ENCODE assay signal across 8 cellular contexts in genomic region chr17:35312790-35313711, GRCh38.
DNase-seq lines count a peak whose midpoint lies in the region; ATAC-seq and TF ChIP-seq lines count a peak whose summit lies in the region.

No MANE protein-coding gene starts in this region.

- H3K4me2 ChIP-seq in KMS-11 (no peak overlapping the region), parathyroid adenoma (ENCODE audit: low read length) (peak overlapping the region; percentile 50)

- H3K27me3 ChIP-seq in KMS-11 (ENCODE audit: insufficient read depth, low read depth) (no peaks in the 10 kb centered on the region), parathyroid adenoma (ENCODE audit: control insufficient read depth, insufficient read depth, low read length) (no peaks in the 10 kb centered on the region), thyroid gland (no peaks in the 10 kb centered on the region)

- ATAC-seq in GM19397 (IDR thresholded peaks at IDR 0.05; ENCODE audit: unreplicated experiment): peak; percentile 74
- peak; percentile 94 for ATAC-seq in Right ventricle myocardium superior (ENCODE audit: poor library complexity)

- peak overlapping the region; percentile 51; the same call in 1 of the 2 replicates for H2AFZ ChIP-seq in KMS-11 (ENCODE audit: low read depth)
- H2AFZ ChIP-seq in parathyroid adenoma: peak overlapping the region; percentile 63

- H3K9ac ChIP-seq in KMS-11: no peak overlapping the region
- no peak overlapping the region for H3K9ac ChIP-seq in parathyroid adenoma

- H4K20me1 ChIP-seq in KMS-11 (ENCODE audit: insufficient read depth): no peaks in the 10 kb centered on the region

- H3K36me3 Mint-ChIP-seq in activated naive CD4-positive, alpha-beta T cell treated with anti-CD3 and anti-CD28 coated beads, Interleukin-2, amount 10 ng/mL, durations not matched to agents 7 days and 5 days: peaks cover 13% of the 10 kb centered on the region

- H3K4me1 ChIP-seq in KMS-11 (ENCODE audit: low read depth, poor library complexity, severe bottlenecking) (no peaks in the 10 kb centered on the region), parathyroid adenoma (peaks cover 4% of the 10 kb centered on the region), thyroid gland (peaks cover 0 to 23% of the 10 kb centered on the region in 2 donors)

- H3K4me3 ChIP-seq in KMS-11 (IDR thresholded peaks at IDR 0.05; ENCODE audit: insufficient read depth, low read depth, low read length) (no peak overlapping the region), parathyroid adenoma (ENCODE audit: low read depth, low read length) (peak overlapping the region; percentile 33), thyroid gland (replicated peaks in 1 of 3) (peak overlapping the region in 1 of 3 donors; percentile 19)

- CTCF ChIA-PET in activated naive CD4-positive, alpha-beta T cell treated with anti-CD3 and anti-CD28 coated beads, Interleukin-2, amount 10 ng/mL, durations not matched to agents 7 days and 5 days (lab: Charles Lee): interaction anchor here (0.6 to 5.6 kb wide), 34 partner anchors 11 to 563 kb away, joined by 3 to 86 read pairs (median 4); partner anchors contain the start of gene SLFN12L

- TF ChIP-seq CTCF in C4-2B (conservative IDR thresholded peaks at IDR 0.05): peak; percentile 88
- peak; percentile 86 for TF ChIP-seq CTCF in KMS-11 (conservative IDR thresholded peaks at IDR 0.05; ENCODE audit: low read depth, low read length)
- TF ChIP-seq CTCF in parathyroid adenoma (IDR thresholded peaks at IDR 0.05): peak; percentile 81
- TF ChIP-seq CTCF in thyroid gland (IDR thresholded peaks at IDR 0.05): peak; percentile 39 to 81 (median 73)

- H3K27ac ChIP-seq in C4-2B (no peak overlapping the region), KMS-11 (no peak overlapping the region), parathyroid adenoma (peak overlapping the region; percentile 1), thyroid gland (peak overlapping the region; percentile 8 to 41 (median 19))

- H3K9me3 ChIP-seq in parathyroid adenoma (ENCODE audit: control insufficient read depth, low read length) (no peaks in the 10 kb centered on the region), thyroid gland (no peaks in the 10 kb centered on the region)

- peaks cover 13% of the 10 kb centered on the region for H3K27me3 Mint-ChIP-seq in activated naive CD4-positive, alpha-beta T cell treated with anti-CD3 and anti-CD28 coated beads, Interleukin-2, amount 10 ng/mL, durations not matched to agents 7 days and 5 days

- no peaks in the 10 kb centered on the region for H3K79me2 ChIP-seq in KMS-11 (ENCODE audit: insufficient read depth, low read depth)
- no peaks in the 10 kb centered on the region for H3K79me2 ChIP-seq in parathyroid adenoma

- WGBS in thyroid gland, 2 donors: 9 to 13% methylated on average over 13 to 14 of the region's 20 CpGs

- H3K36me3 ChIP-seq in KMS-11 (ENCODE audit: insufficient read depth) (no peaks in the 10 kb centered on the region), parathyroid adenoma (ENCODE audit: control insufficient read depth, insufficient read depth, low read length) (no peaks in the 10 kb centered on the region), thyroid gland (no peaks in the 10 kb centered on the region)

- TF ChIP-seq POLR2A in thyroid gland (IDR thresholded peaks at IDR 0.05): no peak

- intact Hi-C loops in Right ventricle myocardium superior (cut with DNase I): loop anchor here (2.0 to 10.0 kb wide), 2 partner anchors 52 to 220 kb away; no protein-coding TSS in a partner anchor
- intact Hi-C loops in thyroid gland (cut with DNase I): loop anchor here (2.0 kb wide), 1 partner anchor 220 kb away; no protein-coding TSS in a partner anchor

- peaks cover 14% of the 10 kb centered on the region for H3K9me3 Mint-ChIP-seq in activated naive CD4-positive, alpha-beta T cell treated with anti-CD3 and anti-CD28 coated beads, Interleukin-2, amount 10 ng/mL, durations not matched to agents 7 days and 5 days

- peak overlapping the region; percentile 95 for H3K27ac Mint-ChIP-seq in activated naive CD4-positive, alpha-beta T cell treated with anti-CD3 and anti-CD28 coated beads, Interleukin-2, amount 10 ng/mL, durations not matched to agents 7 days and 5 days

- DNase-seq in SK-N-DZ (ENCODE audit: low spot score): peak; percentile 54
- DNase-seq in activated naive CD4-positive, alpha-beta T cell treated with anti-CD3 and anti-CD28 coated beads, Interleukin-2, amount 10 ng/mL, durations not matched to agents 7 days and 5 days: peak; percentile 89
- DNase-seq in Right ventricle myocardium superior: peak; percentile 60
- DNase-seq in thyroid gland: peak; percentile 33 to 40

- H3K4me1 Mint-ChIP-seq in activated naive CD4-positive, alpha-beta T cell treated with anti-CD3 and anti-CD28 coated beads, Interleukin-2, amount 10 ng/mL, durations not matched to agents 7 days and 5 days: peaks cover 43% of the 10 kb centered on the region

- H3K4me3 Mint-ChIP-seq in activated naive CD4-positive, alpha-beta T cell treated with anti-CD3 and anti-CD28 coated beads, Interleukin-2, amount 10 ng/mL, durations not matched to agents 7 days and 5 days: peak overlapping the region; percentile 82

Comparison
In these comparisons a context has a peak if more than half of its experiments do, and no peak if none do; other contexts are left out.
1. H3K27ac ChIP-seq: peak in parathyroid adenoma (single experiment) and thyroid gland (3 of 3); none in C4-2B (single experiment) and KMS-11 (single experiment).
2. DNase-seq: peak in every context shown above with its lines; median percentile 89 in activated naive CD4-positive, alpha-beta T cell treated with anti-CD3 and anti-CD28 coated beads, Interleukin-2, amount 10 ng/mL, durations not matched to agents 7 days and 5 days; 60 in Right ventricle myocardium superior; 54 in SK-N-DZ; 36 in thyroid gland.
3. Peak in every context shown above with its lines, with median percentiles within 50 percentile points of each other: CTCF ChIP-seq.